Comparison of ENCODE assay signal across 8 cellular contexts in the genomic region with DNA sequence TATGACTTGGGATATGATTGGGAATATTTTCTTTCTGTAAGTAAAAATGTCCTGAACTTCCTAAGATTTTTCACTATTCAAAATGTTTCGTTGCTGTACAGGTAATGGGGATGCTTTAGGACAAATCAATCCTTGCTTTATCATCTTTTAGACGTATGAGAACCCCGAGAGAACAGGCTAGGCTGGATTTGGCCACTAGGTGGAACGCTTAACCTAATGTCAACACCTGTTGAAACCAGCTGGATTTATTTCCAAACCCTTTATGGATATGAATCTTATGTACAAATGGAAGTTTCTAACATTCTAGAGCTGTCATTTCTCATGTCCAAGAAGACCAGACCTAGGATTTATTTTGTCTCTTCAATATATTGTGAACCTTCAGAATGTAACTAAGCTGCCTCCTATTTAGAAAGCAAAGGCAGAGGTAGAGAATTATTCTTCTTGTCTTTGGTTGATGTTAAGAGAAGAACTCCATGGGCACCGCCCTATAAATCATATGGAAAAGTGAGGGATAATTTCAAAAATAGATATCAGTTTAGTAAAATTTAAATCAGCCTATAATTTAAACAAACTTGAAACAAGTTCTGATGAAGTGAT.
A peak's percentile ranks its signal among the peaks of the same experiment; 100 is the strongest.
DNase-seq lines count a peak whose midpoint lies in the region; ATAC-seq, FAIRE-seq and TF ChIP-seq lines count a peak whose summit lies in the region.

No MANE protein-coding gene starts in this region.

- H3K27ac ChIP-seq in A549 = no peak overlapping the region
- no peak overlapping the region for H3K27ac ChIP-seq in adrenal gland
- H3K27ac ChIP-seq in uterus = no peak overlapping the region

- no peaks in the 10 kb centered on the region for H3K36me3 Mint-ChIP-seq in activated naive CD4-positive, alpha-beta T cell treated with anti-CD3 and anti-CD28 coated beads, Interleukin-2, amount 10 ng/mL, durations not matched to agents 7 days and 5 days

- peak; percentile 84 to 89 for TF ChIP-seq RAD21 in A549 (conservative IDR thresholded peaks at IDR 0.05 in 1 of 2, IDR thresholded peaks at IDR 0.05 in 1 of 2)

- no peak for TF ChIP-seq POLR2A in A549 (IDR thresholded peaks at IDR 0.05; ENCODE audit: low read length)
- no peak for TF ChIP-seq POLR2A in adrenal gland (IDR thresholded peaks at IDR 0.05)
- TF ChIP-seq POLR2A in uterus (IDR thresholded peaks at IDR 0.05) = no peak

- DNase-seq in A549 (ENCODE audit: low read depth in 1 of 2, low spot score in 1 of 2) = peak; percentile 33 to 58
- DNase-seq in NCI-H1930 (lab: John Stamatoyannopoulos, UW) = peak; percentile 24 to 27
- DNase-seq in adrenal gland = peak in 4 of 7 donors; percentile 19 to 62 (median 26)
- peak; percentile 58 for DNase-seq in left kidney (ENCODE audit: low read depth, low spot score)
- no peak for DNase-seq in uterus
- DNase-seq in activated naive CD4-positive, alpha-beta T cell treated with anti-CD3 and anti-CD28 coated beads, Interleukin-2, amount 10 ng/mL, durations not matched to agents 7 days and 5 days = no peak

- intact Hi-C loops in adrenal gland (cut with DNase I) (loop anchor here in 1 of 2 donors (10.0 kb wide), 1 partner anchor 558 kb away; no protein-coding TSS in a partner anchor), uterus (cut with DNase I; ENCODE audit: low total_unique reads) (no loop called here)

- WGBS in A549 (ENCODE audit: missing lambda C conversion rate) = 10% methylated on average over 5 of the region's 5 CpGs
- WGBS in adrenal gland, 4 donors = 12 to 15% (median 13%) methylated on average over 5 of the region's 5 CpGs

- H3K27me3 ChIP-seq in adrenal gland = peaks cover 3% of the 10 kb centered on the region
- no peaks in the 10 kb centered on the region for H3K27me3 ChIP-seq in uterus

- H3K27ac Mint-ChIP-seq in activated naive CD4-positive, alpha-beta T cell treated with anti-CD3 and anti-CD28 coated beads, Interleukin-2, amount 10 ng/mL, durations not matched to agents 7 days and 5 days = no peak overlapping the region

- TF ChIP-seq EP300 in A549 (IDR thresholded peaks at IDR 0.05) = no peak

- POLR2A ChIA-PET in A549 (lab: Yijun Ruan, JAX) = interaction anchor here (1.2 to 1.5 kb wide), 2 partner anchors 97 to 553 kb away, joined by 5 to 6 read pairs; a partner anchor contains a TSS

- H3K4me2 ChIP-seq in A549 = no peak overlapping the region

- H3K4me1 ChIP-seq in A549 = no peaks in the 10 kb centered on the region
- H3K4me1 ChIP-seq in adrenal gland (replicated peaks in 1 of 2) = no peaks in the 10 kb centered on the region
- H3K4me1 ChIP-seq in uterus = no peaks in the 10 kb centered on the region

- H3K4me3 ChIP-seq in A549 (no peak overlapping the region), adrenal gland (no peak overlapping the region), uterus (no peak overlapping the region)

- CTCF ChIA-PET in A549 (lab: Yijun Ruan, JAX) = interaction anchor here (0.6 to 3.8 kb wide), 27 partner anchors 9 to 567 kb away, joined by 3 to 70 read pairs (median 4); no protein-coding TSS in a partner anchor
- CTCF ChIA-PET in activated naive CD4-positive, alpha-beta T cell treated with anti-CD3 and anti-CD28 coated beads, Interleukin-2, amount 10 ng/mL, durations not matched to agents 7 days and 5 days (lab: Charles Lee) = interaction anchor here (0.9 to 2.9 kb wide), 6 partner anchors 9 to 1506 kb away, joined by 3 to 15 read pairs (median 4); no protein-coding TSS in a partner anchor

- TF ChIP-seq CTCF in A549 (IDR thresholded peaks at IDR 0.05) (peak; percentile 73), GM12872 (IDR thresholded peaks at IDR 0.05; ENCODE audit: insufficient read depth, low read depth, low read length) (peak; percentile 77), adrenal gland (IDR thresholded peaks at IDR 0.05) (peak; percentile 21 to 51 (median 28)), uterus (IDR thresholded peaks at IDR 0.05) (peak in 1 of 4 experiments; percentile 6)

- no peaks in the 10 kb centered on the region for H3K9me3 ChIP-seq in A549
- H3K9me3 ChIP-seq in adrenal gland (replicated peaks in 1 of 3) = no peaks in the 10 kb centered on the region
- H3K9me3 ChIP-seq in uterus = no peaks in the 10 kb centered on the region

- H3K4me3 Mint-ChIP-seq in activated naive CD4-positive, alpha-beta T cell treated with anti-CD3 and anti-CD28 coated beads, Interleukin-2, amount 10 ng/mL, durations not matched to agents 7 days and 5 days = no peak overlapping the region

- peak; percentile 7 for FAIRE-seq in A549 (lab: Jason Lieb, UNC)

- peaks cover 3% of the 10 kb centered on the region for H3K9me3 Mint-ChIP-seq in activated naive CD4-positive, alpha-beta T cell treated with anti-CD3 and anti-CD28 coated beads, Interleukin-2, amount 10 ng/mL, durations not matched to agents 7 days and 5 days

- H3K27me3 Mint-ChIP-seq in activated naive CD4-positive, alpha-beta T cell treated with anti-CD3 and anti-CD28 coated beads, Interleukin-2, amount 10 ng/mL, durations not matched to agents 7 days and 5 days = peaks cover 17% of the 10 kb centered on the region

- no peaks in the 10 kb centered on the region for H3K4me1 Mint-ChIP-seq in activated naive CD4-positive, alpha-beta T cell treated with anti-CD3 and anti-CD28 coated beads, Interleukin-2, amount 10 ng/mL, durations not matched to agents 7 days and 5 days

- H3K36me3 ChIP-seq in adrenal gland (replicated peaks in 1 of 2) (no peaks in the 10 kb centered on the region), uterus (no peaks in the 10 kb centered on the region)

- peak; percentile 77 to 82; a peak in 5 of 6 replicates for ATAC-seq in A549
- ATAC-seq in HG02763 (IDR thresholded peaks at IDR 0.05; ENCODE audit: unreplicated experiment) = peak; percentile 54

TF ChIP-seq in A549, 52 proteins besides CTCF, POLR2A, EP300 and RAD21:
- no peak for TF ChIP-seq HDAC2 (IDR thresholded peaks at IDR 0.05)
- TF ChIP-seq PHF8 (IDR thresholded peaks at IDR 0.05; ENCODE audit: borderline replicate concordance, low read depth) = no peak
- peak; percentile 86 for TF ChIP-seq SMC3 (IDR thresholded peaks at IDR 0.05)

Comparison
In these comparisons a context has a peak if more than half of its experiments do, and no peak if none do; other contexts are left out.
1. DNase-seq: peak in A549 (2 of 2), NCI-H1930 (2 of 2), adrenal gland (4 of 7) and left kidney (single experiment); none in uterus (0 of 2) and activated naive CD4-positive, alpha-beta T cell treated with anti-CD3 and anti-CD28 coated beads, Interleukin-2, amount 10 ng/mL, durations not matched to agents 7 days and 5 days (single experiment).